Comparison of ENCODE assay signal across 24 cellular contexts in genomic region chr1:234237416-234237815, GRCh38.
DNase-seq lines count a peak whose midpoint lies in the region; ATAC-seq and TF ChIP-seq lines count a peak whose summit lies in the region.
"Had no signal": no experiment of that assay in that cellular context is flagged by ENCODE, and none has a peak within 500 bp of the region (broad histone marks: within the 10 kb centered on the region; RNA-seq: fewer than 3 reads in every experiment).

No MANE protein-coding gene starts in this region.

- no peak overlapping the region for H3T11ph ChIP-seq in H9 (ENCODE audit: low read length)

- H2BK12ac ChIP-seq in H9 (ENCODE audit: insufficient read length, low read depth, low read length), result no peak overlapping the region

- no peaks in the 10 kb centered on the region for H3K36me3 ChIP-seq in HEK293 (ENCODE audit: control insufficient read depth in 2 of 2, insufficient read depth in 1 of 2, low read length in 2 of 2)
- no peaks in the 10 kb centered on the region for H3K36me3 ChIP-seq in vagina
- H3K36me3 ChIP-seq: BE2C, BLaER1 had no signal

- no peak overlapping the region for H2BK20ac ChIP-seq in H9 (ENCODE audit: low read depth, low read length, poor library complexity, severe bottlenecking)

- peaks cover 77% of the 10 kb centered on the region for H3K36me3 Mint-ChIP-seq in activated naive CD8-positive, alpha-beta T cell treated with anti-CD3 and anti-CD28 coated beads, Interleukin-2, amount 10 ng/mL, durations not matched to agents 7 days and 5 days
- no peaks in the 10 kb centered on the region for H3K36me3 Mint-ChIP-seq in activated naive CD8-positive, alpha-beta T cell treated with anti-CD3 and anti-CD28 coated beads, Interleukin-2, amount 50 U/mL, for 24 hours (ENCODE audit: low read depth)
- no peaks in the 10 kb centered on the region for H3K36me3 Mint-ChIP-seq in H9 (ENCODE audit: insufficient read depth in 1 of 3, low read depth in 3 of 3)
- peaks cover 34% of the 10 kb centered on the region for H3K36me3 Mint-ChIP-seq in activated CD4-positive, alpha-beta memory T cell treated with anti-CD3 and anti-CD28 coated beads, Interleukin-2, amount 10 ng/mL, durations not matched to agents 7 days and 5 days (ENCODE audit: low read depth)
- H3K36me3 Mint-ChIP-seq: CD14-positive monocyte; CD4-positive, alpha-beta memory T cell; CD4-positive, CD25-positive, alpha-beta regulatory T cell; CD8-positive, alpha-beta memory T cell had no signal

- no peak overlapping the region for H2AK5ac ChIP-seq in H9 (ENCODE audit: insufficient read length, low read length)

- TF ChIP-seq POLR2A in vagina (IDR thresholded peaks at IDR 0.05), result no peak

- WGBS in H9 (ENCODE audit: extremely low coverage, insufficient read length, low lambda C conversion rate), result no CpG with 5 or more reads among the region's 2 CpGs

- H3K27ac ChIP-seq in H9 (ENCODE audit: insufficient read length, low read depth, low read length) (no peak overlapping the region), HEK293 (ENCODE audit: extremely low read depth, low read depth, low read length) (no peak overlapping the region), vagina (no peak overlapping the region)
- H3K27ac ChIP-seq: BLaER1 had no signal

- H4K20me1 ChIP-seq in H9 (ENCODE audit: control insufficient read depth, insufficient read depth, insufficient read length), result no peaks in the 10 kb centered on the region
- H4K20me1 ChIP-seq: BLaER1 had no signal

- H3K79me1 ChIP-seq in H9 (ENCODE audit: insufficient read depth, low read depth, low read length, poor library complexity, severe bottlenecking), result no peaks in the 10 kb centered on the region

- ATAC-seq in activated naive CD8-positive, alpha-beta T cell treated with anti-CD3 and anti-CD28 coated beads, Interleukin-2, amount 10 ng/mL, durations not matched to agents 7 days and 5 days (ENCODE audit: low read depth), result no peak
- no peak for ATAC-seq in activated naive CD8-positive, alpha-beta T cell treated with anti-CD3 and anti-CD28 coated beads, Interleukin-2, amount 50 U/mL, for 24 hours
- ATAC-seq: GM12878 had no signal

- H3K79me2 ChIP-seq in H9 (ENCODE audit: insufficient read depth, low read length), result no peaks in the 10 kb centered on the region

- CTCF ChIA-PET in HEK293 (lab: Yijun Ruan, JAX), result interaction anchor here (0.5 to 3.3 kb wide), 4 partner anchors 25 to 1063 kb away, joined by 3 to 9 read pairs (median 6); no protein-coding TSS in a partner anchor
- CTCF ChIA-PET in activated CD4-positive, alpha-beta memory T cell treated with anti-CD3 and anti-CD28 coated beads, Interleukin-2, amount 10 ng/mL, durations not matched to agents 7 days and 5 days (lab: Charles Lee), result interaction anchor here (1.4 kb wide), 1 partner anchor 73 kb away, joined by 5 read pairs; no protein-coding TSS in a partner anchor

- H4K8ac ChIP-seq in H9 (replicated peaks; ENCODE audit: insufficient read length, low read depth, low read length), result no peak overlapping the region

- H3K27me3 ChIP-seq in H9 (ENCODE audit: insufficient read depth, low read length) (no peaks in the 10 kb centered on the region), vagina (no peaks in the 10 kb centered on the region)
- H3K27me3 ChIP-seq: BLaER1 had no signal

- no peaks in the 10 kb centered on the region for H3K9me3 Mint-ChIP-seq in activated naive CD8-positive, alpha-beta T cell treated with anti-CD3 and anti-CD28 coated beads, Interleukin-2, amount 10 ng/mL, durations not matched to agents 7 days and 5 days
- H3K9me3 Mint-ChIP-seq in activated naive CD8-positive, alpha-beta T cell treated with anti-CD3 and anti-CD28 coated beads, Interleukin-2, amount 50 U/mL, for 24 hours, result no peaks in the 10 kb centered on the region
- no peaks in the 10 kb centered on the region; a peak in 1 of 5 replicates for H3K9me3 Mint-ChIP-seq in H9
- no peaks in the 10 kb centered on the region for H3K9me3 Mint-ChIP-seq in activated CD4-positive, alpha-beta memory T cell treated with anti-CD3 and anti-CD28 coated beads, Interleukin-2, amount 10 ng/mL, durations not matched to agents 7 days and 5 days
- H3K9me3 Mint-ChIP-seq: CD4-positive, CD25-positive, alpha-beta regulatory T cell; CD8-positive, alpha-beta memory T cell had no signal

- H3K27me3 Mint-ChIP-seq in activated naive CD8-positive, alpha-beta T cell treated with anti-CD3 and anti-CD28 coated beads, Interleukin-2, amount 10 ng/mL, durations not matched to agents 7 days and 5 days, result no peaks in the 10 kb centered on the region
- peaks cover 6% of the 10 kb centered on the region for H3K27me3 Mint-ChIP-seq in activated naive CD8-positive, alpha-beta T cell treated with anti-CD3 and anti-CD28 coated beads, Interleukin-2, amount 50 U/mL, for 24 hours
- peaks cover 10% of the 10 kb centered on the region for H3K27me3 Mint-ChIP-seq in H9 (ENCODE audit: low read depth)
- H3K27me3 Mint-ChIP-seq in activated CD4-positive, alpha-beta memory T cell treated with anti-CD3 and anti-CD28 coated beads, Interleukin-2, amount 10 ng/mL, durations not matched to agents 7 days and 5 days, result no peaks in the 10 kb centered on the region
- H3K27me3 Mint-ChIP-seq: CD4-positive, CD25-positive, alpha-beta regulatory T cell had no signal

- no peak for DNase-seq in activated naive CD8-positive, alpha-beta T cell treated with anti-CD3 and anti-CD28 coated beads, Interleukin-2, amount 10 ng/mL, durations not matched to agents 7 days and 5 days
- no peak for DNase-seq in activated naive CD8-positive, alpha-beta T cell treated with anti-CD3 and anti-CD28 coated beads, Interleukin-2, amount 50 U/mL, for 24 hours
- DNase-seq in H9, result peak; percentile 4
- peak; percentile 18 to 67 for DNase-seq in vagina (ENCODE audit: extremely low spot score in 2 of 2)
- no peak for DNase-seq in activated CD4-positive, alpha-beta memory T cell treated with anti-CD3 and anti-CD28 coated beads, Interleukin-2, amount 10 ng/mL, durations not matched to agents 7 days and 5 days
- DNase-seq in T-helper 9 cell, result no peak
- DNase-seq: 8988T; ACHN; BE2C; C1 segment of cervical spinal cord; CD4-positive, alpha-beta memory T cell; CD8-positive, alpha-beta memory T cell; COR-L47; DMS 273 treated with DMSO at 0.1 percent for 48 hours; DMS153; DMS53; DMS79; DND-41; GDM1 had no signal

- TF ChIP-seq CTCF in H9 (conservative IDR thresholded peaks at IDR 0.05) (no peak), HEK293 (tag by site-specific recombination; IDR thresholded peaks at IDR 0.05) (no peak), vagina (IDR thresholded peaks at IDR 0.05) (no peak)

- H3K4me1 Mint-ChIP-seq in activated naive CD8-positive, alpha-beta T cell treated with anti-CD3 and anti-CD28 coated beads, Interleukin-2, amount 10 ng/mL, durations not matched to agents 7 days and 5 days, result peaks cover 36% of the 10 kb centered on the region
- peaks cover 7% of the 10 kb centered on the region for H3K4me1 Mint-ChIP-seq in activated naive CD8-positive, alpha-beta T cell treated with anti-CD3 and anti-CD28 coated beads, Interleukin-2, amount 50 U/mL, for 24 hours
- peaks cover 6 to 9% of the 10 kb centered on the region in 2 experiments for H3K4me1 Mint-ChIP-seq in H9
- H3K4me1 Mint-ChIP-seq in activated CD4-positive, alpha-beta memory T cell treated with anti-CD3 and anti-CD28 coated beads, Interleukin-2, amount 10 ng/mL, durations not matched to agents 7 days and 5 days, result peaks cover 22% of the 10 kb centered on the region
- H3K4me1 Mint-ChIP-seq: CD14-positive monocyte; CD4-positive, alpha-beta memory T cell; CD8-positive, alpha-beta memory T cell had no signal

- H3K14ac ChIP-seq in H9 (ENCODE audit: insufficient read depth, low read length), result no peak overlapping the region

- H3K23me2 ChIP-seq in H9 (ENCODE audit: insufficient read length, low read depth, low read length, poor library complexity, severe bottlenecking), result no peaks in the 10 kb centered on the region

- intact Hi-C loops in vagina (cut with DNase I), result no loop called here

- H3K23ac ChIP-seq in H9 (ENCODE audit: insufficient read length, low read depth, low read length), result no peak overlapping the region

- no peak overlapping the region for H3K9ac ChIP-seq in H9 (ENCODE audit: extremely low read depth, insufficient read length, low read length)
- H3K9ac ChIP-seq: BLaER1 had no signal

- no peaks in the 10 kb centered on the region for H3K9me3 ChIP-seq in H9 (ENCODE audit: control insufficient read depth, low read depth, low read length)
- no peaks in the 10 kb centered on the region for H3K9me3 ChIP-seq in HEK293 (ENCODE audit: control insufficient read depth, insufficient read depth, low read depth, low read length)
- no peaks in the 10 kb centered on the region for H3K9me3 ChIP-seq in vagina
- H3K9me3 ChIP-seq: BE2C had no signal

- no peak overlapping the region for H3K4me2 ChIP-seq in H9 (ENCODE audit: insufficient read depth, insufficient read length, low read length)
- H3K4me2 ChIP-seq: BLaER1 had no signal

- no peak overlapping the region for H4K91ac ChIP-seq in H9 (ENCODE audit: insufficient read length, low read depth, low read length)

- no peak overlapping the region for H2BK5ac ChIP-seq in H9 (ENCODE audit: insufficient read length, low read length)

- no peaks in the 10 kb centered on the region for H3K4me1 ChIP-seq in H9 (ENCODE audit: insufficient read depth, low read length)
- H3K4me1 ChIP-seq in HEK293 (ENCODE audit: control insufficient read depth, insufficient read depth, low read length), result no peaks in the 10 kb centered on the region
- no peaks in the 10 kb centered on the region for H3K4me1 ChIP-seq in vagina
- H3K4me1 ChIP-seq: BE2C had no signal

- H2BK15ac ChIP-seq in H9 (ENCODE audit: low read depth, low read length), result no peak overlapping the region

- H3K4ac ChIP-seq in H9 (ENCODE audit: low read depth, low read length), result no peak overlapping the region

- no peak overlapping the region for H4K5ac ChIP-seq in H9 (ENCODE audit: insufficient read length, low read depth, low read length)

- H3K4me3 ChIP-seq in HEK293 (ENCODE audit: low read depth, low read length) (no peak overlapping the region), vagina (no peak overlapping the region)
- H3K4me3 ChIP-seq: BLaER1, GM12878 had no signal

- no peak overlapping the region for H3K18ac ChIP-seq in H9 (ENCODE audit: insufficient read length, low read depth, low read length)

- H3K4me3 Mint-ChIP-seq in activated naive CD8-positive, alpha-beta T cell treated with anti-CD3 and anti-CD28 coated beads, Interleukin-2, amount 10 ng/mL, durations not matched to agents 7 days and 5 days, result no peak overlapping the region
- H3K4me3 Mint-ChIP-seq in activated naive CD8-positive, alpha-beta T cell treated with anti-CD3 and anti-CD28 coated beads, Interleukin-2, amount 50 U/mL, for 24 hours, result no peak overlapping the region
- H3K4me3 Mint-ChIP-seq in H9, result no peak overlapping the region
- H3K4me3 Mint-ChIP-seq in activated CD4-positive, alpha-beta memory T cell treated with anti-CD3 and anti-CD28 coated beads, Interleukin-2, amount 10 ng/mL, durations not matched to agents 7 days and 5 days, result no peak overlapping the region
- H3K4me3 Mint-ChIP-seq: CD14-positive monocyte; CD4-positive, alpha-beta memory T cell; CD8-positive, alpha-beta memory T cell had no signal

- POLR2A ChIA-PET in activated naive CD8-positive, alpha-beta T cell treated with anti-CD3 and anti-CD28 coated beads, Interleukin-2, amount 10 ng/mL, durations not matched to agents 7 days and 5 days (lab: Charles Lee), result no interaction called here
- POLR2A ChIA-PET in HEK293 (lab: Yijun Ruan, JAX), result no interaction called here
- POLR2A ChIA-PET in activated CD4-positive, alpha-beta memory T cell treated with anti-CD3 and anti-CD28 coated beads, Interleukin-2, amount 10 ng/mL, durations not matched to agents 7 days and 5 days (lab: Charles Lee), result no interaction called here

- H2BK120ac ChIP-seq in H9 (ENCODE audit: low read depth, low read length, poor library complexity, severe bottlenecking), result no peak overlapping the region

- peak overlapping the region; percentile 9 for H3K27ac Mint-ChIP-seq in activated naive CD8-positive, alpha-beta T cell treated with anti-CD3 and anti-CD28 coated beads, Interleukin-2, amount 10 ng/mL, durations not matched to agents 7 days and 5 days
- H3K27ac Mint-ChIP-seq in activated naive CD8-positive, alpha-beta T cell treated with anti-CD3 and anti-CD28 coated beads, Interleukin-2, amount 50 U/mL, for 24 hours, result no peak overlapping the region
- H3K27ac Mint-ChIP-seq in H9, result no peak overlapping the region
- H3K27ac Mint-ChIP-seq in activated CD4-positive, alpha-beta memory T cell treated with anti-CD3 and anti-CD28 coated beads, Interleukin-2, amount 10 ng/mL, durations not matched to agents 7 days and 5 days, result no peak overlapping the region
- H3K27ac Mint-ChIP-seq: CD14-positive monocyte; CD4-positive, alpha-beta memory T cell; CD8-positive, alpha-beta memory T cell had no signal

- no peak overlapping the region for H3K56ac ChIP-seq in H9 (ENCODE audit: insufficient read length, low read depth, low read length)

- no peak overlapping the region for H2AFZ ChIP-seq in H9 (ENCODE audit: low read length)

Comparison
In these comparisons a context has a peak if more than half of its experiments do, and no peak if none do; other contexts are left out.
1. DNase-seq: peak in H9 (single experiment) and vagina (2 of 2); none in activated naive CD8-positive, alpha-beta T cell treated with anti-CD3 and anti-CD28 coated beads, Interleukin-2, amount 10 ng/mL, durations not matched to agents 7 days and 5 days (single experiment), activated naive CD8-positive, alpha-beta T cell treated with anti-CD3 and anti-CD28 coated beads, Interleukin-2, amount 50 U/mL, for 24 hours (single experiment), activated CD4-positive, alpha-beta memory T cell treated with anti-CD3 and anti-CD28 coated beads, Interleukin-2, amount 10 ng/mL, durations not matched to agents 7 days and 5 days (single experiment) and T-helper 9 cell (single experiment).